Comparison of ENCODE assay signal across 8 cellular contexts in genomic region chr2:1886405-1886992, GRCh38.
DNase-seq lines count a peak whose midpoint lies in the region; ATAC-seq, FAIRE-seq and TF ChIP-seq lines count a peak whose summit lies in the region.

No MANE protein-coding gene starts in this region.

- DNase-seq in SJSA1 (ENCODE audit: low read depth in 1 of 2, low spot score in 2 of 2) (peak; percentile 23 to 68), bronchial epithelial cell (ENCODE audit: low read depth) (peak; percentile 47), kidney tubule cell (ENCODE audit: low spot score) (peak; percentile 74), COR-L47 (lab: John Stamatoyannopoulos, UW) (no peak)
- DNase-seq in stimulated activated CD8-positive, alpha-beta memory T cell treated with anti-CD3 and anti-CD28 coated beads, Interleukin-15, amount 100 ng/mL, for 1 hour (ENCODE audit: low read depth), result peak; percentile 11

- no peaks in the 10 kb centered on the region for H3K9me3 ChIP-seq in SJSA1 (replicated peaks)

- H3K4me1 ChIP-seq in SJSA1 (replicated peaks), result peaks cover 12% of the 10 kb centered on the region

- H3K27me3 ChIP-seq in SJSA1 (replicated peaks) (no peaks in the 10 kb centered on the region), bronchial epithelial cell (ENCODE audit: control insufficient read depth, insufficient read depth, low read length) (no peaks in the 10 kb centered on the region)

- FAIRE-seq in G401.6 (lab: Jason Lieb, UNC), result peak; percentile 78
- no peak for FAIRE-seq in bronchial epithelial cell (lab: Jason Lieb, UNC)

- peak; percentile 56 for TF ChIP-seq CTCF in bronchial epithelial cell (IDR thresholded peaks at IDR 0.05; ENCODE audit: insufficient read depth, low read length, severe bottlenecking)

- no peak overlapping the region for H3K27ac ChIP-seq in SJSA1

- ATAC-seq in HG02571 (IDR thresholded peaks at IDR 0.05; ENCODE audit: unreplicated experiment) (peak; percentile 54), HG02970 (IDR thresholded peaks at IDR 0.05; ENCODE audit: low FRiP score, unreplicated experiment) (no peak)

- H3K4me3 ChIP-seq in SJSA1 (no peak overlapping the region), bronchial epithelial cell (ENCODE audit: low read depth, low read length) (no peak overlapping the region)

- H3K36me3 ChIP-seq in SJSA1 (no peaks in the 10 kb centered on the region), bronchial epithelial cell (ENCODE audit: control insufficient read depth, insufficient read depth, low read length) (no peaks in the 10 kb centered on the region)
